7 cellular contexts compared by ENCODE assay signal in the genomic region with DNA sequence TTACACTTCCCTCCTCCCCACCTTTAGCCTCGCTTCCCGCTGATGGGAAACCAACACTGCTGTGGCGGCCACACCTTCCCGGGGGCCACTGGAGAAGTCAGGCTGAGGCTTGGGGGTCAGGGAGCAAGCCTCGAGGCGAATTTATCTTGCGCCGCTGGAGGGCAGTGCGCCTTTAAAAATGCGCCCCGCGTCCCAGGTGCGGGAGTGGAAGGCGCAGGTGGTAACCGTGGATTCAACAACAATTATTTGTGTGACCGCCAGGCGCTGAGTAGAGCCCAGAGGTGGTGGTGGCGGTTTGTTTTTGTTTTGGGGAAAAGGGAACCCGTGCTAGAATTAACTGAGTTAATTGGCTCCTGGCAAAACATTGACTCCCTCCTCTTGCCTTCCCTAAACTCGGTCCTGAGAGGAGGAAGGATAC.
DNase-seq lines count a peak whose midpoint lies in the region; ATAC-seq and TF ChIP-seq lines count a peak whose summit lies in the region.

No MANE protein-coding gene starts in this region.

- DNase-seq in NCI-H1436 (lab: John Stamatoyannopoulos, UW): peak; percentile 82
- peak; percentile 51 for DNase-seq in activated CD4-positive, CD25-positive, alpha-beta regulatory T cell treated with anti-CD3 and anti-CD28 coated beads, Interleukin-2, amount 50 U/mL, for 16 hours (ENCODE audit: low read depth, low spot score)
- DNase-seq in cardiac fibroblast (ENCODE audit: low read depth in 2 of 2): peak; percentile 26 to 46
- DNase-seq in left kidney (ENCODE audit: low read depth, low spot score): peak; percentile 88
- DNase-seq in stimulated activated CD8-positive, alpha-beta memory T cell treated with anti-CD3 and anti-CD28 coated beads, Interleukin-15, amount 100 ng/mL, for 1 hour (ENCODE audit: low read depth): peak; percentile 45

- ATAC-seq in GM18867 (IDR thresholded peaks at IDR 0.05; ENCODE audit: unreplicated experiment) (peak; percentile 45), HG03045 (IDR thresholded peaks at IDR 0.05; ENCODE audit: unreplicated experiment) (no peak)

- peak; percentile 48 for TF ChIP-seq CTCF in cardiac fibroblast (IDR thresholded peaks at IDR 0.05; ENCODE audit: low read depth, low read length)

- no peak overlapping the region for H3K4me3 ChIP-seq in cardiac fibroblast (replicated peaks in 1 of 2; ENCODE audit: low read depth in 2 of 2, low read length in 2 of 2)

Comparison
In these comparisons a context has a peak if more than half of its experiments do, and no peak if none do; other contexts are left out.
1. DNase-seq: peak in every context shown above with its lines; median percentile 88 in left kidney; 82 in NCI-H1436; 51 in activated CD4-positive, CD25-positive, alpha-beta regulatory T cell treated with anti-CD3 and anti-CD28 coated beads, Interleukin-2, amount 50 U/mL, for 16 hours; 45 in stimulated activated CD8-positive, alpha-beta memory T cell treated with anti-CD3 and anti-CD28 coated beads, Interleukin-15, amount 100 ng/mL, for 1 hour; 36 in cardiac fibroblast.